In the genomic region with DNA sequence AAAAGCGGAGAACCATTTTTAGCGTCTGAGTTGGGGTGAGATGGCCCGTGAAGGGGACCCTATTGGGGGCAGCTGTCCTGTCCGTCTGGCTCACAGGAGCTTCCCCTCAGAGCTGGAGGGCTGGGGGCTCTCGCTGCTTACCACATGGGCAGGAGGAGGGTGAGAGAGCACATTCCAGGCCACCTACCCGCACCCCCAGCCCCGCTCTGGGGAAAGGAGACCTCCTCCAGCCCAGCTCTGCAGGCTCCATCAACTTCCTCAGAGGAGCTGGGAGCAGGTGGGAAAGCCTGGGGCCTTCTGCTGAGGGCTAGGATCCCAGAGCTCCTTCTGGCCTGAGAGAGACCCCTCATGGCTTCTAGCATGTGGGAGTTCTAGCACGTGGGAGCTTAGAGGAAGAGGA, we compare ENCODE assay signal across 13 cellular contexts.
"Had no signal": no experiment of that assay in that cellular context is flagged by ENCODE, and none has a peak within 500 bp of the region (broad histone marks: within the 10 kb centered on the region; RNA-seq: fewer than 3 reads in every experiment).

No MANE protein-coding gene starts in this region.

- H3K27ac ChIP-seq: colonic mucosa, left lung, pancreas had no signal

- DNase-seq: activated CD4-positive, alpha-beta T cell treated with anti-CD3 and anti-CD28 coated beads, Interleukin-2, amount 50 U/mL, for 48 hours; activated naive CD4-positive, alpha-beta T cell treated with anti-CD3 and anti-CD28 coated beads, Interleukin-2, amount 10 ng/mL, durations not matched to agents 7 days and 5 days; activated T-cell treated with anti-CD3 and anti-CD28 coated beads, Interleukin-2, amount 50 U/mL, for 1 hour; colonic mucosa; islet precursor cell; left lung; pancreas; T-helper 1 cell; T1000 had no signal

- H3K36me3 ChIP-seq: colonic mucosa, left lung, pancreas, sigmoid colon, tibial nerve had no signal

- H3K4me3 ChIP-seq: colonic mucosa, left lung, pancreas had no signal

- H3K9me3 ChIP-seq: colonic mucosa, left lung, pancreas, sigmoid colon, tibial nerve had no signal

- ATAC-seq: esophagus mucosa; left lung; pancreas; stimulated activated effector memory CD8-positive, alpha-beta T cell treated with anti-CD3 and anti-CD28 coated beads, Interleukin-12 subunit alpha, Interleukin-12 subunit beta, amount 100 ng/mL, for 72 hours had no signal
